ENCODE assay signal across 1 cellular context in the genomic region with DNA sequence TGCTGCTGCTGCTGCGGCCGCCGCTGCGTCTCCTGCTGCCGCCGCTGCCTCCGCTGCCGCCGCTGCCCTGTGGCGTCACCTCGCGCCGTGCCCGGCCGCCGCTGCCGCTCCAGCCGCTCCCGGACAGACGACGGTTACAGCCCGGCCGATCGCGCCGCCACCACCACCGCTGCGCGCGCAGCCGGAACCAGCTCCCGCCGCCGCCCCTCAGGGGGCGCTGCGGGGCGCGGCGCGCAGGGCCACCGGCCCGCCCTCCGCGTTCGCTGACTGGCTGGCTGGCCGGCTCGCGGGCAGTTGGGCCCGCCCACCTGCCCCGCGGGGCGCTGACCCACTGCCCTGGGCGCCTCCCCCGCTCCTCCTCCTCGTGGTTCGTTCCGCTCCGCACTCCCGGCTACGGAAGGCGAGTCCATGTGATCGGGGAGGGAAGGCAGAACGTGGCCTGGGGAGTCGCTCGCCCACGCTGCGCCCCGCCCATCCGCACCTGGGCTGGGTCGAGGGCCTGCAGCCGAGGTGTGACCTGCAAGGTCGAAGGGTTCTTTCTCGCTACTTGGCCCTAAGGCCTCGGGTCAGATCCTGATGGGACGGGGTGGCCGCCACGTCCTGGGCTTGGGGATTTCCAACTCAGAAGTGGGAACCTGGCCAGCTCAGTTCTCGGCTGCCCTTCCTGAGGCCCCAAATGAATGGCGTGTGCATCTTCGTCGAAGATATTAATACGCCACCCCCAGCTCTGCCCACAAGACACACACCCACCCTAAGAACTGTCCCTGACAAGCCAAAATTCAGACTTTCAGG.
A peak's percentile ranks its signal among the peaks of the same experiment; 100 is the strongest.
TF ChIP-seq lines count a peak whose summit lies in the region.

A gene (minus strand): TSS at position 185 of the 792 bp plus-strand sequence. CDS start 19,303 bp downstream, outside the sequence.

TF ChIP-seq in HepG2, 621 proteins besides CTCF, POLR2A, EP300 and RAD21 (continued from another document and continues in another):
- TF ChIP-seq, protein P1, sequence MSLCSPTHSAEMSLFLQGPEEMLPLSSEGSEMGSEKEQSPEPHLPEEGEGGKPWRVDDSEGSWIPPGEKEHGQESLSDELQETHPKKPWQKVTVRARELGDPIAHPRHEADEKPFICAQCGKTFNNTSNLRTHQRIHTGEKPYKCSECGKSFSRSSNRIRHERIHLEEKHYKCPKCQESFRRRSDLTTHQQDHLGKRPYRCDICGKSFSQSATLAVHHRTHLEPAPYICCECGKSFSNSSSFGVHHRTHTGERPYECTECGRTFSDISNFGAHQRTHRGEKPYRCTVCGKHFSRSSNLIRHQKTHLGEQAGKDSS (CRISPR knock-in tag; IDR thresholded peaks at IDR 0.05; ENCODE audit: borderline replicate concordance, low read depth) = peak; percentile 98
- TF ChIP-seq ZNF678 (CRISPR knock-in tag; IDR thresholded peaks at IDR 0.05) = peak; percentile 99; the same call in 1 of the 2 replicates
- peak; percentile 92; the same call in 1 of the 2 replicates for TF ChIP-seq ZNF230 (CRISPR knock-in tag; IDR thresholded peaks at IDR 0.05)
- peak; percentile 50 for TF ChIP-seq RBM39 (IDR thresholded peaks at IDR 0.05; ENCODE audit: low read depth, low read length, poor library complexity, severe bottlenecking)
- peak; percentile 95 for TF ChIP-seq ZNF788 (CRISPR knock-in tag; IDR thresholded peaks at IDR 0.05; ENCODE audit: borderline replicate concordance)
- 0 out of 2 replicates have a peak, but pooled peaks have one; percentile 34 for TF ChIP-seq BRCA1 (CRISPR knock-in tag; IDR thresholded peaks at IDR 0.05)
- no peak for TF ChIP-seq NAIF1 (CRISPR knock-in tag; IDR thresholded peaks at IDR 0.05; ENCODE audit: borderline replicate concordance)
- peak; percentile 98 for TF ChIP-seq ZNF792 (CRISPR knock-in tag; IDR thresholded peaks at IDR 0.05)
- peak; percentile 85; the same call in 1 of the 2 replicates for TF ChIP-seq ZSCAN22 (CRISPR knock-in tag; IDR thresholded peaks at IDR 0.05)
- TF ChIP-seq, protein P2, sequence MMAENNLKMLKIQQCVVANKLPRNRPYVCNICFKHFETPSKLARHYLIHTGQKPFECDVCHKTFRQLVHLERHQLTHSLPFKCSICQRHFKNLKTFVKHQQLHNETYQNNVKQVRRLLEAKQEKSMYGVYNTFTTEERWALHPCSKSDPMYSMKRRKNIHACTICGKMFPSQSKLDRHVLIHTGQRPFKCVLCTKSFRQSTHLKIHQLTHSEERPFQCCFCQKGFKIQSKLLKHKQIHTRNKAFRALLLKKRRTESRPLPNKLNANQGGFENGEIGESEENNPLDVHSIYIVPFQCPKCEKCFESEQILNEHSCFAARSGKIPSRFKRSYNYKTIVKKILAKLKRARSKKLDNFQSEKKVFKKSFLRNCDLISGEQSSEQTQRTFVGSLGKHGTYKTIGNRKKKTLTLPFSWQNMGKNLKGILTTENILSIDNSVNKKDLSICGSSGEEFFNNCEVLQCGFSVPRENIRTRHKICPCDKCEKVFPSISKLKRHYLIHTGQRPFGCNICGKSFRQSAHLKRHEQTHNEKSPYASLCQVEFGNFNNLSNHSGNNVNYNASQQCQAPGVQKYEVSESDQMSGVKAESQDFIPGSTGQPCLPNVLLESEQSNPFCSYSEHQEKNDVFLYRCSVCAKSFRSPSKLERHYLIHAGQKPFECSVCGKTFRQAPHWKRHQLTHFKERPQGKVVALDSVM (CRISPR knock-in tag; IDR thresholded peaks at IDR 0.05) = peak; percentile 48; the same call in 1 of the 2 replicates
- peak; percentile 60 for TF ChIP-seq ZNF143 (CRISPR knock-in tag; IDR thresholded peaks at IDR 0.05)
- TF ChIP-seq ERF (CRISPR knock-in tag; IDR thresholded peaks at IDR 0.05) = peak; percentile 99
- peak; percentile 87; the same call in 1 of the 2 replicates for TF ChIP-seq ZNF589 (CRISPR knock-in tag; conservative IDR thresholded peaks at IDR 0.05)
- peak; percentile 93 for TF ChIP-seq IRF2 (CRISPR knock-in tag; IDR thresholded peaks at IDR 0.05)
- TF ChIP-seq, protein P3, sequence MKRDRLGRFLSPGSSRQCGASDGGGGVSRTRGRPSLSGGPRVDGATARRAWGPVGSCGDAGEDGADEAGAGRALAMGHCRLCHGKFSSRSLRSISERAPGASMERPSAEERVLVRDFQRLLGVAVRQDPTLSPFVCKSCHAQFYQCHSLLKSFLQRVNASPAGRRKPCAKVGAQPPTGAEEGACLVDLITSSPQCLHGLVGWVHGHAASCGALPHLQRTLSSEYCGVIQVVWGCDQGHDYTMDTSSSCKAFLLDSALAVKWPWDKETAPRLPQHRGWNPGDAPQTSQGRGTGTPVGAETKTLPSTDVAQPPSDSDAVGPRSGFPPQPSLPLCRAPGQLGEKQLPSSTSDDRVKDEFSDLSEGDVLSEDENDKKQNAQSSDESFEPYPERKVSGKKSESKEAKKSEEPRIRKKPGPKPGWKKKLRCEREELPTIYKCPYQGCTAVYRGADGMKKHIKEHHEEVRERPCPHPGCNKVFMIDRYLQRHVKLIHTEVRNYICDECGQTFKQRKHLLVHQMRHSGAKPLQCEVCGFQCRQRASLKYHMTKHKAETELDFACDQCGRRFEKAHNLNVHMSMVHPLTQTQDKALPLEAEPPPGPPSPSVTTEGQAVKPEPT (CRISPR knock-in tag; IDR thresholded peaks at IDR 0.05; ENCODE audit: low read depth) = peak; percentile 98
- TF ChIP-seq, protein P4, sequence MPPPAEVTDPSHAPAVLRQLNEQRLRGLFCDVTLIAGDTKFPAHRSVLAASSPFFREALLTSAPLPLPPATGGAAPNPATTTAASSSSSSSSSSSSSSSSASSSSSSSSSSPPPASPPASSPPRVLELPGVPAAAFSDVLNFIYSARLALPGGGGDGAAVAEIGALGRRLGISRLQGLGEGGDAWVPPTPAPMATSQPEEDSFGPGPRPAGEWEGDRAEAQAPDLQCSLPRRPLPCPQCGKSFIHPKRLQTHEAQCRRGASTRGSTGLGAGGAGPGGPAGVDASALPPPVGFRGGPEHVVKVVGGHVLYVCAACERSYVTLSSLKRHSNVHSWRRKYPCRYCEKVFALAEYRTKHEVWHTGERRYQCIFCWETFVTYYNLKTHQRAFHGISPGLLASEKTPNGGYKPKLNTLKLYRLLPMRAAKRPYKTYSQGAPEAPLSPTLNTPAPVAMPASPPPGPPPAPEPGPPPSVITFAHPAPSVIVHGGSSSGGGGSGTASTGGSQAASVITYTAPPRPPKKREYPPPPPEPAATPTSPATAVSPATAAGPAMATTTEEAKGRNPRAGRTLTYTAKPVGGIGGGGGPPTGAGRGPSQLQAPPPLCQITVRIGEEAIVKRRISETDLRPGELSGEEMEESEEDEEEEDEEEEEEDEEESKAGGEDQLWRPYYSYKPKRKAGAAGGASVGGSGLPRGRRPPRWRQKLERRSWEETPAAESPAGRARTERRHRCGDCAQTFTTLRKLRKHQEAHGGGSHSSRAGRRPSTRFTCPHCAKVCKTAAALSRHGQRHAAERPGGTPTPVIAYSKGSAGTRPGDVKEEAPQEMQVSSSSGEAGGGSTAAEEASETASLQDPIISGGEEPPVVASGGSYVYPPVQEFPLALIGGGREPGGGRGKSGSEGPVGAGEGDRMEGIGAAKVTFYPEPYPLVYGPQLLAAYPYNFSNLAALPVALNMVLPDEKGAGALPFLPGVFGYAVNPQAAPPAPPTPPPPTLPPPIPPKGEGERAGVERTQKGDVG (CRISPR knock-in tag; IDR thresholded peaks at IDR 0.05; ENCODE audit: borderline replicate concordance) = peak; percentile 93; the same call in 1 of the 2 replicates
- peak; percentile 73 for TF ChIP-seq KDM3A (CRISPR knock-in tag; IDR thresholded peaks at IDR 0.05; ENCODE audit: low read depth)
- peak; percentile 96 for TF ChIP-seq ZNF232 (CRISPR knock-in tag; IDR thresholded peaks at IDR 0.05; ENCODE audit: borderline replicate concordance)
- no peak for TF ChIP-seq CHD4 (IDR thresholded peaks at IDR 0.05; ENCODE audit: borderline replicate concordance, low read length)
- no peak for TF ChIP-seq NBN (conservative IDR thresholded peaks at IDR 0.05)
- peak; percentile 96; the same call in 1 of the 2 replicates for TF ChIP-seq ZNF619 (CRISPR knock-in tag; IDR thresholded peaks at IDR 0.05)
- TF ChIP-seq MYC (CRISPR knock-in tag; IDR thresholded peaks at IDR 0.05; ENCODE audit: borderline replicate concordance) = peak; percentile 98
- TF ChIP-seq, protein P5, sequence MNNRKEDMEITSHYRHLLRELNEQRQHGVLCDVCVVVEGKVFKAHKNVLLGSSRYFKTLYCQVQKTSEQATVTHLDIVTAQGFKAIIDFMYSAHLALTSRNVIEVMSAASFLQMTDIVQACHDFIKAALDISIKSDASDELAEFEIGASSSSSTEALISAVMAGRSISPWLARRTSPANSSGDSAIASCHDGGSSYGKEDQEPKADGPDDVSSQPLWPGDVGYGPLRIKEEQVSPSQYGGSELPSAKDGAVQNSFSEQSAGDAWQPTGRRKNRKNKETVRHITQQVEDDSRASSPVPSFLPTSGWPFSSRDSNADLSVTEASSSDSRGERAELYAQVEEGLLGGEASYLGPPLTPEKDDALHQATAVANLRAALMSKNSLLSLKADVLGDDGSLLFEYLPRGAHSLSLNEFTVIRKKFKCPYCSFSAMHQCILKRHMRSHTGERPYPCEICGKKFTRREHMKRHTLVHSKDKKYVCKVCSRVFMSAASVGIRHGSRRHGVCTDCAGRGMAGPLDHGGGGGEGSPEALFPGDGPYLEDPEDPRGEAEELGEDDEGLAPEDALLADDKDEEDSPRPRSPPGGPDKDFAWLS (CRISPR knock-in tag; IDR thresholded peaks at IDR 0.05; ENCODE audit: borderline replicate concordance) = 0 out of 2 replicates have a peak, but pooled peaks have one; percentile 57
- TF ChIP-seq ISL2 (CRISPR knock-in tag; IDR thresholded peaks at IDR 0.05) = peak; percentile 51; the same call in 1 of the 2 replicates
- TF ChIP-seq MTF1 (CRISPR knock-in tag; IDR thresholded peaks at IDR 0.05) = peak; percentile 72; the same call in 1 of the 2 replicates
- TF ChIP-seq, protein P6, sequence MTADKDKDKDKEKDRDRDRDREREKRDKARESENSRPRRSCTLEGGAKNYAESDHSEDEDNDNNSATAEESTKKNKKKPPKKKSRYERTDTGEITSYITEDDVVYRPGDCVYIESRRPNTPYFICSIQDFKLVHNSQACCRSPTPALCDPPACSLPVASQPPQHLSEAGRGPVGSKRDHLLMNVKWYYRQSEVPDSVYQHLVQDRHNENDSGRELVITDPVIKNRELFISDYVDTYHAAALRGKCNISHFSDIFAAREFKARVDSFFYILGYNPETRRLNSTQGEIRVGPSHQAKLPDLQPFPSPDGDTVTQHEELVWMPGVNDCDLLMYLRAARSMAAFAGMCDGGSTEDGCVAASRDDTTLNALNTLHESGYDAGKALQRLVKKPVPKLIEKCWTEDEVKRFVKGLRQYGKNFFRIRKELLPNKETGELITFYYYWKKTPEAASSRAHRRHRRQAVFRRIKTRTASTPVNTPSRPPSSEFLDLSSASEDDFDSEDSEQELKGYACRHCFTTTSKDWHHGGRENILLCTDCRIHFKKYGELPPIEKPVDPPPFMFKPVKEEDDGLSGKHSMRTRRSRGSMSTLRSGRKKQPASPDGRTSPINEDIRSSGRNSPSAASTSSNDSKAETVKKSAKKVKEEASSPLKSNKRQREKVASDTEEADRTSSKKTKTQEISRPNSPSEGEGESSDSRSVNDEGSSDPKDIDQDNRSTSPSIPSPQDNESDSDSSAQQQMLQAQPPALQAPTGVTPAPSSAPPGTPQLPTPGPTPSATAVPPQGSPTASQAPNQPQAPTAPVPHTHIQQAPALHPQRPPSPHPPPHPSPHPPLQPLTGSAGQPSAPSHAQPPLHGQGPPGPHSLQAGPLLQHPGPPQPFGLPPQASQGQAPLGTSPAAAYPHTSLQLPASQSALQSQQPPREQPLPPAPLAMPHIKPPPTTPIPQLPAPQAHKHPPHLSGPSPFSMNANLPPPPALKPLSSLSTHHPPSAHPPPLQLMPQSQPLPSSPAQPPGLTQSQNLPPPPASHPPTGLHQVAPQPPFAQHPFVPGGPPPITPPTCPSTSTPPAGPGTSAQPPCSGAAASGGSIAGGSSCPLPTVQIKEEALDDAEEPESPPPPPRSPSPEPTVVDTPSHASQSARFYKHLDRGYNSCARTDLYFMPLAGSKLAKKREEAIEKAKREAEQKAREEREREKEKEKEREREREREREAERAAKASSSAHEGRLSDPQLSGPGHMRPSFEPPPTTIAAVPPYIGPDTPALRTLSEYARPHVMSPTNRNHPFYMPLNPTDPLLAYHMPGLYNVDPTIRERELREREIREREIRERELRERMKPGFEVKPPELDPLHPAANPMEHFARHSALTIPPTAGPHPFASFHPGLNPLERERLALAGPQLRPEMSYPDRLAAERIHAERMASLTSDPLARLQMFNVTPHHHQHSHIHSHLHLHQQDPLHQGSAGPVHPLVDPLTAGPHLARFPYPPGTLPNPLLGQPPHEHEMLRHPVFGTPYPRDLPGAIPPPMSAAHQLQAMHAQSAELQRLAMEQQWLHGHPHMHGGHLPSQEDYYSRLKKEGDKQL (CRISPR knock-in tag; IDR thresholded peaks at IDR 0.05; ENCODE audit: low read depth) = peak; percentile 82
- TF ChIP-seq SMAD3 (CRISPR knock-in tag; IDR thresholded peaks at IDR 0.05) = peak; percentile 86; the same call in 1 of the 2 replicates
- no peak for TF ChIP-seq PRPF4 (IDR thresholded peaks at IDR 0.05; ENCODE audit: low read depth, low read length, poor library complexity, severe bottlenecking)
- TF ChIP-seq BRD4 (CRISPR knock-in tag; IDR thresholded peaks at IDR 0.05) = peak; percentile 66
- peak; percentile 88 for TF ChIP-seq TARDBP (CRISPR knock-in tag; IDR thresholded peaks at IDR 0.05)
- peak; percentile 93 for TF ChIP-seq ZNF841 (CRISPR knock-in tag; IDR thresholded peaks at IDR 0.05; ENCODE audit: borderline replicate concordance)
- 0 out of 2 replicates have a peak, but pooled peaks have one; percentile 84 for TF ChIP-seq TBP (CRISPR knock-in tag; IDR thresholded peaks at IDR 0.05)
- TF ChIP-seq ZNF672 (CRISPR knock-in tag; IDR thresholded peaks at IDR 0.05) = 0 out of 2 replicates have a peak, but pooled peaks have one; percentile 58
- peak; percentile 93 for TF ChIP-seq KLF6 (CRISPR knock-in tag; IDR thresholded peaks at IDR 0.05)
- peak; percentile 90 for TF ChIP-seq SAP130 (CRISPR knock-in tag; IDR thresholded peaks at IDR 0.05; ENCODE audit: low read depth)
- TF ChIP-seq DMAP1 (CRISPR knock-in tag; IDR thresholded peaks at IDR 0.05) = peak; percentile 88
- no peak for TF ChIP-seq ZNF432 (CRISPR knock-in tag; IDR thresholded peaks at IDR 0.05; ENCODE audit: borderline replicate concordance)
- TF ChIP-seq, protein P7, sequence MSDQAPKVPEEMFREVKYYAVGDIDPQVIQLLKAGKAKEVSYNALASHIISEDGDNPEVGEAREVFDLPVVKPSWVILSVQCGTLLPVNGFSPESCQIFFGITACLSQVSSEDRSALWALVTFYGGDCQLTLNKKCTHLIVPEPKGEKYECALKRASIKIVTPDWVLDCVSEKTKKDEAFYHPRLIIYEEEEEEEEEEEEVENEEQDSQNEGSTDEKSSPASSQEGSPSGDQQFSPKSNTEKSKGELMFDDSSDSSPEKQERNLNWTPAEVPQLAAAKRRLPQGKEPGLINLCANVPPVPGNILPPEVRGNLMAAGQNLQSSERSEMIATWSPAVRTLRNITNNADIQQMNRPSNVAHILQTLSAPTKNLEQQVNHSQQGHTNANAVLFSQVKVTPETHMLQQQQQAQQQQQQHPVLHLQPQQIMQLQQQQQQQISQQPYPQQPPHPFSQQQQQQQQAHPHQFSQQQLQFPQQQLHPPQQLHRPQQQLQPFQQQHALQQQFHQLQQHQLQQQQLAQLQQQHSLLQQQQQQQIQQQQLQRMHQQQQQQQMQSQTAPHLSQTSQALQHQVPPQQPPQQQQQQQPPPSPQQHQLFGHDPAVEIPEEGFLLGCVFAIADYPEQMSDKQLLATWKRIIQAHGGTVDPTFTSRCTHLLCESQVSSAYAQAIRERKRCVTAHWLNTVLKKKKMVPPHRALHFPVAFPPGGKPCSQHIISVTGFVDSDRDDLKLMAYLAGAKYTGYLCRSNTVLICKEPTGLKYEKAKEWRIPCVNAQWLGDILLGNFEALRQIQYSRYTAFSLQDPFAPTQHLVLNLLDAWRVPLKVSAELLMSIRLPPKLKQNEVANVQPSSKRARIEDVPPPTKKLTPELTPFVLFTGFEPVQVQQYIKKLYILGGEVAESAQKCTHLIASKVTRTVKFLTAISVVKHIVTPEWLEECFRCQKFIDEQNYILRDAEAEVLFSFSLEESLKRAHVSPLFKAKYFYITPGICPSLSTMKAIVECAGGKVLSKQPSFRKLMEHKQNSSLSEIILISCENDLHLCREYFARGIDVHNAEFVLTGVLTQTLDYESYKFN (CRISPR knock-in tag; conservative IDR thresholded peaks at IDR 0.05) = peak; percentile 64
